ENCODE assay signal across 20 cellular contexts in genomic region chr1:119971710-119972570, GRCh38.
A peak's percentile ranks its signal among the peaks of the same experiment; 100 is the strongest.
DNase-seq lines count a peak whose midpoint lies in the region; ATAC-seq and TF ChIP-seq lines count a peak whose summit lies in the region.
"Had no signal": no experiment of that assay in that cellular context is flagged by ENCODE, and none has a peak within 500 bp of the region (broad histone marks: within the 10 kb centered on the region; RNA-seq: fewer than 3 reads in every experiment).

No MANE protein-coding gene starts in this region.

- no peak overlapping the region for H3K9ac ChIP-seq in KMS-11
- H3K9ac ChIP-seq: SK-N-SH had no signal

- H3K4me3 Mint-ChIP-seq in nephron (no peak overlapping the region), immature natural killer cell (no peak overlapping the region)
- H3K4me3 Mint-ChIP-seq: T-cell had no signal

- H3K27ac Mint-ChIP-seq in nephron (peak overlapping the region; percentile 3 to 40 (median 17)), immature natural killer cell (peak overlapping the region in 2 of 6 donors; percentile 16 to 24)
- H3K27ac Mint-ChIP-seq: T-cell had no signal

- H3K4me3 ChIP-seq in KMS-11 (IDR thresholded peaks at IDR 0.05; ENCODE audit: insufficient read depth, low read depth, low read length) = no peak overlapping the region

- H3K4me1 ChIP-seq in KMS-11 (ENCODE audit: low read depth, poor library complexity, severe bottlenecking) = peaks cover 71% of the 10 kb centered on the region

- H3K27ac ChIP-seq in KMS-11 = peak overlapping the region; percentile 26; the same call in 1 of the 2 replicates
- H3K27ac ChIP-seq: C4-2B had no signal

- no peaks in the 10 kb centered on the region for H3K27me3 ChIP-seq in KMS-11 (ENCODE audit: insufficient read depth, low read depth)

- no peaks in the 10 kb centered on the region for H3K79me2 ChIP-seq in KMS-11 (ENCODE audit: insufficient read depth, low read depth)

- H3K36me3 Mint-ChIP-seq in nephron (ENCODE audit: low read depth) (peaks cover 75% of the 10 kb centered on the region), immature natural killer cell (peaks cover 6 to 26% (median 9%) of the 10 kb centered on the region in 3 donors)

- no peaks in the 10 kb centered on the region for H3K36me3 ChIP-seq in KMS-11 (ENCODE audit: insufficient read depth)

- H3K27me3 Mint-ChIP-seq in nephron (ENCODE audit: low read depth) (no peaks in the 10 kb centered on the region), immature natural killer cell (ENCODE audit: low read depth in 3 of 3) (no peaks in the 10 kb centered on the region)
- H3K27me3 Mint-ChIP-seq: T-cell had no signal

- no peak for ATAC-seq in HG03039 (IDR thresholded peaks at IDR 0.05; ENCODE audit: unreplicated experiment)
- ATAC-seq: T-cell had no signal

- H3K4me1 Mint-ChIP-seq in nephron = peaks cover 35% of the 10 kb centered on the region
- H3K4me1 Mint-ChIP-seq in immature natural killer cell = peaks cover 8 to 17% of the 10 kb centered on the region in 2 donors

- H3K9me3 Mint-ChIP-seq in nephron (no peaks in the 10 kb centered on the region), immature natural killer cell (no peaks in the 10 kb centered on the region)
- H3K9me3 Mint-ChIP-seq: T-cell had no signal

- H4K20me1 ChIP-seq in KMS-11 (ENCODE audit: insufficient read depth) = no peaks in the 10 kb centered on the region

- H2AFZ ChIP-seq in KMS-11 (ENCODE audit: low read depth) = no peak overlapping the region

- peak; percentile 49 for DNase-seq in ELR (ENCODE audit: low read depth)
- peak; percentile 39 for DNase-seq in RPMI7951 (ENCODE audit: low read depth)
- no peak for DNase-seq in SHP77 (lab: John Stamatoyannopoulos, UW)
- no peak for DNase-seq in immature natural killer cell
- DNase-seq: AML-193; DMS79; H7; NCI-H1048; NCI-H1436 treated with DMSO at 0.1 percent for 48 hours; NCI-H2081; NCI-H2171 treated with DMSO at 0.1 percent for 48 hours; NCI-H446 treated with DMSO at 0.1 percent for 48 hours; NK-92 treated with Interleukin-12 subunit alpha and Interleukin-12 subunit beta, amount 100 ng/mL, for 24 hours; SHP77 treated with DMSO at 0.1 percent for 48 hours; SK-N-SH; T-cell had no signal

- peak overlapping the region; percentile 47; the same call in 1 of the 2 replicates for H3K4me2 ChIP-seq in KMS-11
- H3K4me2 ChIP-seq: SK-N-SH had no signal

- no peak for TF ChIP-seq CTCF in KMS-11 (conservative IDR thresholded peaks at IDR 0.05; ENCODE audit: low read depth, low read length)
- TF ChIP-seq CTCF in nephron (IDR thresholded peaks at IDR 0.05; ENCODE audit: unreplicated experiment in 3 of 3) = no peak

Comparison
In these comparisons a context has a peak if more than half of its experiments do, and no peak if none do; other contexts are left out.
1. DNase-seq: peak in ELR (single experiment) and RPMI7951 (single experiment); none in SHP77 (0 of 2) and immature natural killer cell (0 of 3).